ENCODE assay signal across 17 cellular contexts in genomic region chr14:23831591-23831990, GRCh38.
DNase-seq lines count a peak whose midpoint lies in the region; ATAC-seq and TF ChIP-seq lines count a peak whose summit lies in the region.
"Had no signal": no experiment of that assay in that cellular context is flagged by ENCODE, and none has a peak within 500 bp of the region (broad histone marks: within the 10 kb centered on the region; RNA-seq: fewer than 3 reads in every experiment).

No MANE protein-coding gene starts in this region.

- WGBS in esophagus squamous epithelium, 2 donors: 37 to 61% methylated on average over 3 of the region's 3 CpGs

- intact Hi-C loops in esophagus squamous epithelium (cut with DNase I): no loop called here

- DNase-seq in activated CD4-positive, alpha-beta T cell treated with anti-CD3 and anti-CD28 coated beads, Interleukin-2, amount 10 ng/mL, durations not matched to agents 7 days and 5 days: peak; percentile 8
- no peak for DNase-seq in activated CD4-positive, alpha-beta T cell treated with anti-CD3 and anti-CD28 coated beads, Interleukin-2, amount 50 U/mL, for 48 hours
- peak; percentile 91 for DNase-seq in NOMO-1 treated with DMSO at 0.1 percent for 48 hours (lab: John Stamatoyannopoulos, UW; ENCODE audit: unreplicated experiment)
- DNase-seq in activated naive CD8-positive, alpha-beta T cell treated with anti-CD3 and anti-CD28 coated beads, Interleukin-2, amount 10 ng/mL, durations not matched to agents 7 days and 5 days: no peak
- peak; percentile 11 for DNase-seq in stimulated activated naive CD8-positive, alpha-beta T cell treated with anti-CD3 and anti-CD28 coated beads, Interleukin-15, Interleukin-2, amounts not matched to agents 100 U/mL and 50 U/mL, for 24 hours
- no peak for DNase-seq in SJCRH30
- no peak for DNase-seq in esophagus squamous epithelium (lab: John Stamatoyannopoulos, UW)
- DNase-seq: activated naive CD4-positive, alpha-beta T cell treated with Interleukin-2 at 50 U/mL for 16 hours; COR-L47; effector CD8-positive, alpha-beta T cell; GOT3; NCI-H526 treated with DMSO at 0.1 percent for 48 hours; stimulated activated CD4-positive, alpha-beta T cell treated with anti-CD3 and anti-CD28 coated beads, Interleukin-2, amount 100 ng/mL, for 48 hours had no signal

- TF ChIP-seq POLR2A in esophagus squamous epithelium (IDR thresholded peaks at IDR 0.05): no peak

- H3K4me3 Mint-ChIP-seq in activated CD4-positive, alpha-beta T cell treated with anti-CD3 and anti-CD28 coated beads, Interleukin-2, amount 10 ng/mL, durations not matched to agents 7 days and 5 days: no peak overlapping the region
- H3K4me3 Mint-ChIP-seq in activated naive CD8-positive, alpha-beta T cell treated with anti-CD3 and anti-CD28 coated beads, Interleukin-2, amount 10 ng/mL, durations not matched to agents 7 days and 5 days: no peak overlapping the region
- H3K4me3 Mint-ChIP-seq: IgD-negative memory B cell, type B pancreatic cell had no signal

- no peaks in the 10 kb centered on the region for H3K9me3 ChIP-seq in SJCRH30 (replicated peaks)
- no peaks in the 10 kb centered on the region for H3K9me3 ChIP-seq in esophagus squamous epithelium
- H3K9me3 ChIP-seq: A549 had no signal

- H3K36me3 ChIP-seq in SJCRH30: no peaks in the 10 kb centered on the region
- no peaks in the 10 kb centered on the region for H3K36me3 ChIP-seq in esophagus squamous epithelium

- H3K4me3 ChIP-seq in SJCRH30: no peak overlapping the region
- no peak overlapping the region for H3K4me3 ChIP-seq in esophagus squamous epithelium
- H3K4me3 ChIP-seq: A549 had no signal

- H3K27me3 ChIP-seq in SJCRH30 (no peaks in the 10 kb centered on the region), esophagus squamous epithelium (no peaks in the 10 kb centered on the region)

- no peaks in the 10 kb centered on the region for H3K36me3 Mint-ChIP-seq in activated CD4-positive, alpha-beta T cell treated with anti-CD3 and anti-CD28 coated beads, Interleukin-2, amount 10 ng/mL, durations not matched to agents 7 days and 5 days (ENCODE audit: low read depth)
- no peaks in the 10 kb centered on the region for H3K36me3 Mint-ChIP-seq in activated naive CD8-positive, alpha-beta T cell treated with anti-CD3 and anti-CD28 coated beads, Interleukin-2, amount 10 ng/mL, durations not matched to agents 7 days and 5 days
- H3K36me3 Mint-ChIP-seq: IgD-negative memory B cell, type B pancreatic cell had no signal

- no peaks in the 10 kb centered on the region for H3K27me3 Mint-ChIP-seq in activated CD4-positive, alpha-beta T cell treated with anti-CD3 and anti-CD28 coated beads, Interleukin-2, amount 10 ng/mL, durations not matched to agents 7 days and 5 days
- no peaks in the 10 kb centered on the region for H3K27me3 Mint-ChIP-seq in activated naive CD8-positive, alpha-beta T cell treated with anti-CD3 and anti-CD28 coated beads, Interleukin-2, amount 10 ng/mL, durations not matched to agents 7 days and 5 days
- H3K27me3 Mint-ChIP-seq: type B pancreatic cell had no signal

- H3K4me1 ChIP-seq in SJCRH30: peaks cover 15% of the 10 kb centered on the region
- no peaks in the 10 kb centered on the region for H3K4me1 ChIP-seq in esophagus squamous epithelium

- H3K9me3 Mint-ChIP-seq in activated CD4-positive, alpha-beta T cell treated with anti-CD3 and anti-CD28 coated beads, Interleukin-2, amount 10 ng/mL, durations not matched to agents 7 days and 5 days: no peaks in the 10 kb centered on the region
- no peaks in the 10 kb centered on the region for H3K9me3 Mint-ChIP-seq in activated naive CD8-positive, alpha-beta T cell treated with anti-CD3 and anti-CD28 coated beads, Interleukin-2, amount 10 ng/mL, durations not matched to agents 7 days and 5 days
- H3K9me3 Mint-ChIP-seq: IgD-negative memory B cell, type B pancreatic cell had no signal

- no peaks in the 10 kb centered on the region for H3K4me1 Mint-ChIP-seq in activated CD4-positive, alpha-beta T cell treated with anti-CD3 and anti-CD28 coated beads, Interleukin-2, amount 10 ng/mL, durations not matched to agents 7 days and 5 days
- peaks cover 2% of the 10 kb centered on the region for H3K4me1 Mint-ChIP-seq in activated naive CD8-positive, alpha-beta T cell treated with anti-CD3 and anti-CD28 coated beads, Interleukin-2, amount 10 ng/mL, durations not matched to agents 7 days and 5 days

- H3K27ac ChIP-seq in SJCRH30: no peak overlapping the region
- no peak overlapping the region for H3K27ac ChIP-seq in esophagus squamous epithelium

- ATAC-seq in activated naive CD8-positive, alpha-beta T cell treated with anti-CD3 and anti-CD28 coated beads, Interleukin-2, amount 10 ng/mL, durations not matched to agents 7 days and 5 days (ENCODE audit: low read depth): peak; percentile 89
- peak; percentile 86 for ATAC-seq in stimulated activated naive CD8-positive, alpha-beta T cell treated with anti-CD3 and anti-CD28 coated beads, Interleukin-15, Interleukin-2, amounts not matched to agents 100 U/mL and 50 U/mL, for 24 hours
- ATAC-seq in esophagus mucosa: no peak
- ATAC-seq: A549 had no signal

- POLR2A ChIA-PET in activated CD4-positive, alpha-beta T cell treated with anti-CD3 and anti-CD28 coated beads, Interleukin-2, amount 10 ng/mL, durations not matched to agents 7 days and 5 days (lab: Charles Lee): no interaction called here
- POLR2A ChIA-PET in activated naive CD8-positive, alpha-beta T cell treated with anti-CD3 and anti-CD28 coated beads, Interleukin-2, amount 10 ng/mL, durations not matched to agents 7 days and 5 days (lab: Charles Lee): no interaction called here

- no peak overlapping the region for H3K27ac Mint-ChIP-seq in activated CD4-positive, alpha-beta T cell treated with anti-CD3 and anti-CD28 coated beads, Interleukin-2, amount 10 ng/mL, durations not matched to agents 7 days and 5 days
- H3K27ac Mint-ChIP-seq in activated naive CD8-positive, alpha-beta T cell treated with anti-CD3 and anti-CD28 coated beads, Interleukin-2, amount 10 ng/mL, durations not matched to agents 7 days and 5 days: no peak overlapping the region
- H3K27ac Mint-ChIP-seq: IgD-negative memory B cell, type B pancreatic cell had no signal

- TF ChIP-seq CTCF in esophagus squamous epithelium (IDR thresholded peaks at IDR 0.05): no peak

- CTCF ChIA-PET in activated CD4-positive, alpha-beta T cell treated with anti-CD3 and anti-CD28 coated beads, Interleukin-2, amount 10 ng/mL, durations not matched to agents 7 days and 5 days (lab: Charles Lee): no interaction called here

Comparison
In these comparisons a context has a peak if more than half of its experiments do, and no peak if none do; other contexts are left out.
1. DNase-seq: peak in activated CD4-positive, alpha-beta T cell treated with anti-CD3 and anti-CD28 coated beads, Interleukin-2, amount 10 ng/mL, durations not matched to agents 7 days and 5 days (single experiment), NOMO-1 treated with DMSO at 0.1 percent for 48 hours (single experiment) and stimulated activated naive CD8-positive, alpha-beta T cell treated with anti-CD3 and anti-CD28 coated beads, Interleukin-15, Interleukin-2, amounts not matched to agents 100 U/mL and 50 U/mL, for 24 hours (single experiment); none in activated CD4-positive, alpha-beta T cell treated with anti-CD3 and anti-CD28 coated beads, Interleukin-2, amount 50 U/mL, for 48 hours (0 of 2), activated naive CD8-positive, alpha-beta T cell treated with anti-CD3 and anti-CD28 coated beads, Interleukin-2, amount 10 ng/mL, durations not matched to agents 7 days and 5 days (single experiment), SJCRH30 (0 of 2) and esophagus squamous epithelium (single experiment).